ENCODE assay signal across 11 cellular contexts in genomic region chr7:112665709-112666108, GRCh38.
A peak's percentile ranks its signal among the peaks of the same experiment; 100 is the strongest.
DNase-seq lines count a peak whose midpoint lies in the region; ATAC-seq and TF ChIP-seq lines count a peak whose summit lies in the region.
"Had no signal": no experiment of that assay in that cellular context is flagged by ENCODE, and none has a peak within 500 bp of the region (broad histone marks: within the 10 kb centered on the region; RNA-seq: fewer than 3 reads in every experiment).

No MANE protein-coding gene starts in this region.

- no peak for ATAC-seq in HG03039 (IDR thresholded peaks at IDR 0.05; ENCODE audit: unreplicated experiment)

- peak; percentile 7 to 68 for DNase-seq in NCI-H524 (lab: John Stamatoyannopoulos, UW)
- DNase-seq in NCI-H524 treated with DMSO at 0.1 percent for 48 hours (lab: John Stamatoyannopoulos, UW) = no peak
- DNase-seq in SW480 (ENCODE audit: low spot score) = peak; percentile 14
- DNase-seq in foreskin fibroblast = peak; percentile 39 to 78
- no peak for DNase-seq in retinal pigment epithelial cell (ENCODE audit: low read depth)
- no peak for DNase-seq in OCI-M2 (lab: John Stamatoyannopoulos, UW; ENCODE audit: unreplicated experiment)
- no peak for DNase-seq in ureter (ENCODE audit: low spot score)
- DNase-seq: cerebellar nuclear complex, retina had no signal

- H3K4me3 ChIP-seq in foreskin fibroblast (ENCODE audit: low read depth in 1 of 2, low read length in 2 of 2) = no peak overlapping the region
- H3K4me3 ChIP-seq in retinal pigment epithelial cell (ENCODE audit: low read length) = no peak overlapping the region
- H3K4me3 ChIP-seq: SJSA1 had no signal

- TF ChIP-seq CTCF in foreskin fibroblast (IDR thresholded peaks at IDR 0.05; ENCODE audit: low read depth, low read length) (no peak), retinal pigment epithelial cell (conservative IDR thresholded peaks at IDR 0.05; ENCODE audit: low read depth, low read length) (peak; percentile 45)

Comparison
In these comparisons a context has a peak if more than half of its experiments do, and no peak if none do; other contexts are left out.
1. DNase-seq: peak in NCI-H524 (2 of 2), SW480 (single experiment) and foreskin fibroblast (2 of 2); none in NCI-H524 treated with DMSO at 0.1 percent for 48 hours (single experiment), retinal pigment epithelial cell (single experiment), OCI-M2 (single experiment) and ureter (single experiment).